In genomic region chr11:70272009-70272408, GRCh38 we compare ENCODE assay signal across 1 cellular context.
TF ChIP-seq lines count a peak whose summit lies in the region.

No MANE protein-coding gene starts in this region.

TF ChIP-seq in endothelial cell of umbilical vein, 7 proteins besides CTCF, POLR2A, EP300 and RAD21:
- TF ChIP-seq MYC (IDR thresholded peaks at IDR 0.05; ENCODE audit: low read depth, low read length) = no peak
- no peak for TF ChIP-seq FOS (IDR thresholded peaks at IDR 0.05; ENCODE audit: borderline replicate concordance, insufficient read depth, low read length)
- TF ChIP-seq, protein P1, sequence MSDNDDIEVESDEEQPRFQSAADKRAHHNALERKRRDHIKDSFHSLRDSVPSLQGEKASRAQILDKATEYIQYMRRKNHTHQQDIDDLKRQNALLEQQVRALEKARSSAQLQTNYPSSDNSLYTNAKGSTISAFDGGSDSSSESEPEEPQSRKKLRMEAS (IDR thresholded peaks at IDR 0.05; ENCODE audit: insufficient read depth, insufficient read length) = no peak
- no peak for TF ChIP-seq EZH2 (IDR thresholded peaks at IDR 0.05; ENCODE audit: borderline replicate concordance, low read depth, low read length, severe bottlenecking)
- no peak for TF ChIP-seq JUN (IDR thresholded peaks at IDR 0.05; ENCODE audit: borderline replicate concordance, insufficient read depth, insufficient read length, low read depth)
- TF ChIP-seq POLR2AphosphoS5 (IDR thresholded peaks at IDR 0.05; ENCODE audit: insufficient read depth, low read depth, low read length) = no peak
- no peak for TF ChIP-seq GATA2 (IDR thresholded peaks at IDR 0.05; ENCODE audit: insufficient read depth, insufficient read length, low read depth, low read length)
